2 cellular contexts compared by ENCODE assay signal in genomic region chr14:104983231-104983721, GRCh38.
TF ChIP-seq lines count a peak whose summit lies in the region.

No MANE protein-coding gene starts in this region.

TF ChIP-seq in HepG2, 621 proteins besides CTCF, POLR2A, EP300 and RAD21:
- TF ChIP-seq PBX2 (CRISPR knock-in tag; IDR thresholded peaks at IDR 0.05) (no peak), EZH2 (conservative IDR thresholded peaks at IDR 0.05; ENCODE audit: low read depth, low read length) (peak; percentile 54; the same call in 1 of the 2 replicates), ZNF12 (CRISPR knock-in tag; IDR thresholded peaks at IDR 0.05) (peak; percentile 66)

TF ChIP-seq in IMR-90, 13 proteins besides CTCF, POLR2A, EP300 and RAD21:
- no peak for TF ChIP-seq CHD1 (IDR thresholded peaks at IDR 0.05; ENCODE audit: low read depth, low read length)
- TF ChIP-seq CEBPB (IDR thresholded peaks at IDR 0.05; ENCODE audit: low read depth, low read length): no peak
- no peak for TF ChIP-seq FOS (IDR thresholded peaks at IDR 0.05; ENCODE audit: low read depth, low read length)
- no peak for TF ChIP-seq ELK1 (IDR thresholded peaks at IDR 0.05; ENCODE audit: borderline replicate concordance, low read depth, low read length)
- TF ChIP-seq SMC3 (IDR thresholded peaks at IDR 0.05; ENCODE audit: low read depth, low read length): no peak
- no peak for TF ChIP-seq BHLHE40 (IDR thresholded peaks at IDR 0.05; ENCODE audit: low read depth, low read length)
- TF ChIP-seq RFX5 (IDR thresholded peaks at IDR 0.05; ENCODE audit: low read depth, low read length): no peak
- TF ChIP-seq MAZ (IDR thresholded peaks at IDR 0.05; ENCODE audit: borderline replicate concordance, low read depth, low read length): no peak
- TF ChIP-seq NFE2L2 (IDR thresholded peaks at IDR 0.05; ENCODE audit: low read depth, low read length): no peak
- no peak for TF ChIP-seq RCOR1 (IDR thresholded peaks at IDR 0.05; ENCODE audit: insufficient replicate concordance, low read length)
- TF ChIP-seq MAFK (IDR thresholded peaks at IDR 0.05; ENCODE audit: low read depth, low read length): no peak
- no peak for TF ChIP-seq MXI1 (IDR thresholded peaks at IDR 0.05; ENCODE audit: borderline replicate concordance, low read depth, low read length)
